Comparison of ENCODE assay signal across 1 cellular context in genomic region chr16:15682105-15682570, GRCh38.
TF ChIP-seq lines count a peak whose summit lies in the region.

No MANE protein-coding gene starts in this region.

TF ChIP-seq in K562, 482 proteins besides CTCF, POLR2A, EP300 and RAD21 (continued from another document):
- TF ChIP-seq HNRNPLL (IDR thresholded peaks at IDR 0.05; ENCODE audit: low read depth, low read length, poor library complexity, severe bottlenecking) (no peak), NR3C1 (CRISPR knock-in tag; IDR thresholded peaks at IDR 0.05) (no peak), FUS (optimal IDR thresholded peaks at IDR 0.05; ENCODE audit: low read depth, low read length) (no peak), ZNF583 (CRISPR knock-in tag; IDR thresholded peaks at IDR 0.05) (0 out of 2 replicates have a peak, but pooled peaks have one; percentile 29), EGR1 (conservative IDR thresholded peaks at IDR 0.05) (no peak), FOXK2 (conservative IDR thresholded peaks at IDR 0.05 in 1 of 2, IDR thresholded peaks at IDR 0.05 in 1 of 2; ENCODE audit: low read depth in 2 of 2) (peak; percentile 51 to 65; a peak in 3 of 4 replicates), ZNF324 (CRISPR knock-in tag; IDR thresholded peaks at IDR 0.05) (no peak), EP400 (IDR thresholded peaks at IDR 0.05) (peak; percentile 46; the same call in 1 of the 2 replicates), ZNF395 (CRISPR knock-in tag; IDR thresholded peaks at IDR 0.05) (peak; percentile 74), MCM2 (IDR thresholded peaks at IDR 0.05; ENCODE audit: low read depth) (no peak), ZNF133 (CRISPR knock-in tag; IDR thresholded peaks at IDR 0.05) (no peak), ARNT (IDR thresholded peaks at IDR 0.05) (no peak), ETS1 (conservative IDR thresholded peaks at IDR 0.05; ENCODE audit: control insufficient read depth, low read depth, low read length) (no peak), TBP (optimal IDR thresholded peaks at IDR 0.05; ENCODE audit: low read depth, low read length) (peak; percentile 52), ZNF175 (CRISPR knock-in tag; IDR thresholded peaks at IDR 0.05; ENCODE audit: low read depth) (peak; percentile 54; the same call in 1 of the 2 replicates), CLOCK (CRISPR knock-in tag; IDR thresholded peaks at IDR 0.05; ENCODE audit: borderline replicate concordance) (no peak)
